Comparison of ENCODE assay signal across 9 cellular contexts in the genomic region with DNA sequence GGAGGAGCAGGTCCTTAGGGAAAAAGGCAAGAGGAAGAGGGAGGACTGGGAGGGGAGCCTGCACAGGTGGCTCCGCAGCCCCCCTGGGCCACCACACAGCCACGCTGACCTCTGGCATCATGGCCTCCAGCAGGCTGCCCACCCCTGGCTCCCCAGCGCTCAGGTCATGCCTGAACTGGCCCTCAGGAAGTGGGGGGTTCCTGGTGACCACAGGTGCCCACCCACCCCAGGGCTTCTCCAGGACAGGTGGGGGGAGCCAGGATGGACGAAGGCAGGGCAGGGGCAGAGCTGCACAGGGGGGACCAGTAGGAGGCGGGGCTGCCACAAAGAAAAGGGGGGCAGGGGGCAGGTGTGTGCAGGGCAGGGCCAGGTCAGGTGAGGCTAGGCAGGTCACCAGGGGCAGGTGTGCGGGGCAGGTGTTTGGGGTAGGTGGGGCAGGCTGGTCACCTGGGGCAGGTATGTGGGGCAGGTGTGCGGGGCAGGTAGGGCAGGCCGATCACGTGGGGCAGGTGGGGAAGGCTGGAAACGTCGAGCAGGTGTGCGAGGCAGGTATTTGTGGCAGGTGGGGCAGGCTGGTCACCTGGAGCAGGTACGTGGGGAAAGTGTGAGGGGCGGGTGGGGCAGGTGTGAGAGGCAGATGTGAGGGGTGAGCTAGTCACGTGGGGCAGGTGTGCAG. TPM values are rescaled to one million over a fixed set of nuclear protein-coding genes. Genes with fewer than 3 reads are reported as not detected.
DNase-seq lines count a peak whose midpoint lies in the region; ATAC-seq, FAIRE-seq and TF ChIP-seq lines count a peak whose summit lies in the region.
"Had no signal": no experiment of that assay in that cellular context is flagged by ENCODE, and none has a peak within 500 bp of the region (broad histone marks: within the 10 kb centered on the region; RNA-seq: fewer than 3 reads in every experiment).

No MANE protein-coding gene starts in this region.

- H3K27ac ChIP-seq in OCI-LY1 (ENCODE audit: low read depth, low read length, poor library complexity, severe bottlenecking) (peak overlapping the region; percentile 22), esophagus (ENCODE audit: low read depth in 2 of 2, low read length in 1 of 2) (peak overlapping the region; percentile 91 to 100), skeletal muscle tissue (ENCODE audit: low read depth, low read length) (peak overlapping the region; percentile 19)

- H3K36me3 ChIP-seq in OCI-LY1 (ENCODE audit: insufficient read depth, low read length) (peaks cover 6% of the 10 kb centered on the region; the same call in 1 of the 2 replicates), esophagus (ENCODE audit: control insufficient read depth in 2 of 2, insufficient read depth in 2 of 2, low read length in 1 of 2) (peaks cover 0 to 13% of the 10 kb centered on the region in 2 donors), skeletal muscle tissue (ENCODE audit: control insufficient read depth in 3 of 3, insufficient read depth in 3 of 3, low read length in 3 of 3) (peaks cover 2 to 6% (median 5%) of the 10 kb centered on the region in 3 donors)

- no peaks in the 10 kb centered on the region for H4K20me1 ChIP-seq in OCI-LY1 (ENCODE audit: insufficient read depth, low read length)

- no peak for DNase-seq in GM12892 (ENCODE audit: insufficient read length)
- DNase-seq in inferior parietal cortex (ENCODE audit: extremely low spot score): no peak
- no peak for DNase-seq in AG08396 (ENCODE audit: low spot score)
- DNase-seq in middle frontal gyrus (ENCODE audit: extremely low spot score, low spot score): no peak

- peak; percentile 51 for FAIRE-seq in GM12892 (lab: Jason Lieb, UNC)

- no peak for TF ChIP-seq POLR2A in GM12892 (IDR thresholded peaks at IDR 0.05; ENCODE audit: low read depth, low read length)

- H3K9me3 ChIP-seq in OCI-LY1 (ENCODE audit: low read length): no peaks in the 10 kb centered on the region
- no peaks in the 10 kb centered on the region for H3K9me3 ChIP-seq in esophagus (ENCODE audit: control insufficient read depth in 2 of 2, insufficient read depth in 1 of 2, low read depth in 1 of 2, low read length in 1 of 2)
- H3K9me3 ChIP-seq in skeletal muscle tissue (ENCODE audit: control insufficient read depth in 3 of 3, low read length in 3 of 3): no peaks in the 10 kb centered on the region

- TF ChIP-seq CTCF in OCI-LY1 (IDR thresholded peaks at IDR 0.05; ENCODE audit: low read length): no peak

- H3K79me2 ChIP-seq in OCI-LY1 (ENCODE audit: insufficient read depth, low read length): no peaks in the 10 kb centered on the region

- H3K9ac ChIP-seq in OCI-LY1 (ENCODE audit: low read length): peak overlapping the region; percentile 11; the same call in 1 of the 2 replicates
- H3K9ac ChIP-seq in skeletal muscle tissue (ENCODE audit: low read depth in 1 of 3, low read length in 3 of 3): peak overlapping the region; percentile 34 to 61 (median 40)

- no peak overlapping the region for H2AFZ ChIP-seq in OCI-LY1 (ENCODE audit: low read length)

- H3K4me3 ChIP-seq in OCI-LY1 (ENCODE audit: low read depth, low read length, poor library complexity, severe bottlenecking): peak overlapping the region; percentile 89
- H3K4me3 ChIP-seq in esophagus (ENCODE audit: low read depth in 1 of 2, low read length in 2 of 2): peak overlapping the region; percentile 38 to 95
- peak overlapping the region; percentile 49 to 61 (median 56) for H3K4me3 ChIP-seq in skeletal muscle tissue (ENCODE audit: low read length in 3 of 3)

- H3K4me1 ChIP-seq in OCI-LY1 (ENCODE audit: insufficient read depth, low read length, severe bottlenecking) (peaks cover 37% of the 10 kb centered on the region), esophagus (ENCODE audit: control insufficient read depth in 2 of 2, insufficient read depth in 2 of 2, low read length in 1 of 2) (peaks cover 2 to 18% of the 10 kb centered on the region in 2 donors), skeletal muscle tissue (ENCODE audit: control insufficient read depth in 3 of 3, insufficient read depth in 3 of 3, low read length in 3 of 3) (peaks cover 31 to 42% (median 41%) of the 10 kb centered on the region in 3 donors)

- no peaks in the 10 kb centered on the region for H3K9me2 ChIP-seq in OCI-LY1 (ENCODE audit: low read depth, low read length)

- 56 to 60% methylated on average over 14 to 15 of the region's 15 CpGs for WGBS in esophagus, 2 donors

- no peak for ATAC-seq in GM18517 (IDR thresholded peaks at IDR 0.05; ENCODE audit: unreplicated experiment)

- H3K4me2 ChIP-seq in OCI-LY1 (ENCODE audit: low read length): peak overlapping the region; percentile 65

- no peaks in the 10 kb centered on the region for H3K27me3 ChIP-seq in OCI-LY1 (ENCODE audit: insufficient read depth, low read length)
- no peaks in the 10 kb centered on the region for H3K27me3 ChIP-seq in esophagus (ENCODE audit: control insufficient read depth in 1 of 2, insufficient read depth in 2 of 2, low read length in 2 of 2)
- H3K27me3 ChIP-seq in skeletal muscle tissue (ENCODE audit: control insufficient read depth in 3 of 3, insufficient read depth in 3 of 3, low read length in 3 of 3): no peaks in the 10 kb centered on the region

- no peaks in the 10 kb centered on the region for H3F3A ChIP-seq in OCI-LY1 (ENCODE audit: insufficient read depth, low read length)

RNA-seq across cellular contexts. Expression of gene DEAF1, which starts 1.0 kb away (rescaled TPM):
- polyA plus RNA-seq in GM12892 (2012; ENCODE audit: missing spikeins): 23.2 TPM
- 10 to 100 TPM; 20.3 to 42.4 TPM for polyA plus RNA-seq in esophagus
- total RNA-seq in skeletal muscle tissue: 17.2 TPM

RNA-seq across cellular contexts. Expression of gene TMEM80, which starts 1.6 kb away (rescaled TPM):
- 13.3 TPM for polyA plus RNA-seq in GM12892 (2012; ENCODE audit: missing spikeins)
- 10 to 100 TPM; 25.0 to 53.9 TPM for polyA plus RNA-seq in esophagus
- 5.7 TPM for total RNA-seq in skeletal muscle tissue

RNA-seq across cellular contexts. Expression of gene EPS8L2, which starts 12.0 kb away (rescaled TPM):
- polyA plus RNA-seq in GM12892 (2012; ENCODE audit: missing spikeins): 13.7 TPM
- 100 to 1,000 TPM; 254 to 440 TPM for polyA plus RNA-seq in esophagus
- total RNA-seq in skeletal muscle tissue: 1.0 TPM

RNA-seq across cellular contexts. Expression of gene TALDO1, which starts 53.2 kb away (rescaled TPM):
- 113 TPM for polyA plus RNA-seq in GM12892 (2012; ENCODE audit: missing spikeins)
- polyA plus RNA-seq in esophagus: 100 to 1,000 TPM; 228 to 278 TPM
- 78.3 TPM for total RNA-seq in skeletal muscle tissue

RNA-seq across cellular contexts. Expression of gene DRD4, which starts 57.0 kb away (rescaled TPM):
- not detected for polyA plus RNA-seq in GM12892 (2012; ENCODE audit: missing spikeins)
- polyA plus RNA-seq in esophagus: under 1 TPM; 0.18 to 0.39 TPM
- total RNA-seq in skeletal muscle tissue: not detected
- total RNA-seq: RPMI7951 had no signal

Comparison
In these comparisons a context has a peak if more than half of its experiments do, and no peak if none do; other contexts are left out.
1. H3K27ac ChIP-seq: peak in every context shown above with its lines; median percentile 96 in esophagus; 22 in OCI-LY1; 19 in skeletal muscle tissue.